In the genomic region with DNA sequence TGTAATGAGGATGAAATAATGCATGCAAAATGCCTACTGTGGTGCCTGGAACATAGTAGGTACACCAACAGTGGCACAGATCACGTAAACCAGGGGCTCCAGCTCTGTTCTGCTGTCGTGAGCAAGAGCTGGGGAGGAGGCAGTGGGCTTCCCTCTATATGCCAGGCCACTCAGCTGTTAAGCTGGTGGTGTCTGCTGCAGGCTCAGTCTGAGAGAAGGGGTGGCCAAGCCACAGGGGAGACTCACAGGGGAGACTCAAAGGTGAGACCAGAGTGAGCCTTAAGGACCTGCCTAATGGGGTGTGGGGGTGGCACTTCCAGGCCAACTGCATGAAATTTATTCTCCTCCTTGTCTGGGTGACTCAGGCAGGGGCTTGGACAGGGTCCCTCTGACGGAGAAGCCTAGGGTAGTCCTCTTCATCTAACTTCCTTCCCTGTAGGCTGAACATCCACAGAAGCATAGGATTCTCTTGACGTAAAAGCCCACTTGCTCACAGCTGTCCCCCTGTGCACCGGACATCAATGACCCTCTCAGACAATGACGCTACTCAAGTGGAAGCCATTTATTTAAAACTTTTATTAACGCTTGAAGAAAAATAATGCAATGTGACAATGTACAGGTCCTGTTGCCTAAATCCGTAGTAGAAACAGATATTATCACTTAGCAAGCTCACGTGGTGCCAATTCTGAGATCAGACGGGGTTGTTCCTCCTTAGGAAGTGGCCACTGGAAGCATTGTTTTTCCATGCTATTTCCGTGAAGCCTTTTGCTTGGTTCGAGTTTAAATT, we compare ENCODE assay signal across 19 cellular contexts. TPM values are rescaled to one million over a fixed set of nuclear protein-coding genes. Genes with fewer than 3 reads are reported as not detected.
DNase-seq lines count a peak whose midpoint lies in the region; ATAC-seq and TF ChIP-seq lines count a peak whose summit lies in the region.
"Had no signal": no experiment of that assay in that cellular context is flagged by ENCODE, and none has a peak within 500 bp of the region (broad histone marks: within the 10 kb centered on the region; RNA-seq: fewer than 3 reads in every experiment).

No MANE protein-coding gene starts in this region.

- POLR2A ChIA-PET in activated CD4-positive, alpha-beta T cell treated with anti-CD3 and anti-CD28 coated beads for 36 hours (lab: Charles Lee): no interaction called here

- H3K27ac ChIP-seq in SK-N-MC (0 out of 2 replicates have a peak overlapping the region, but pooled peaks have one; percentile 12), lower lobe of right lung (peak overlapping the region; percentile 59), suprapubic skin (no peak overlapping the region)
- H3K27ac ChIP-seq: skin epidermis, tibial artery had no signal

- TF ChIP-seq EP300 in suprapubic skin (IDR thresholded peaks at IDR 0.05): no peak

- H3K9me3 Mint-ChIP-seq in activated CD4-positive, alpha-beta T cell treated with anti-CD3 and anti-CD28 coated beads for 36 hours (ENCODE audit: low read depth): no peaks in the 10 kb centered on the region
- H3K9me3 Mint-ChIP-seq: activated CD4-positive, alpha-beta T cell treated with anti-CD3 and anti-CD28 coated beads, Interleukin-2, amount 10 ng/mL, durations not matched to agents 24 days and 14 days had no signal

- H3K36me3 ChIP-seq in SK-N-MC (ENCODE audit: insufficient read depth, low read length): peaks cover 29% of the 10 kb centered on the region; the same call in 1 of the 2 replicates
- H3K36me3 ChIP-seq in lower lobe of right lung: no peaks in the 10 kb centered on the region
- no peaks in the 10 kb centered on the region for H3K36me3 ChIP-seq in suprapubic skin
- H3K36me3 ChIP-seq: tibial artery had no signal

- H3K9ac ChIP-seq in SK-N-MC (ENCODE audit: insufficient read length): no peak overlapping the region
- H3K9ac ChIP-seq: parathyroid adenoma had no signal

- H3K27ac Mint-ChIP-seq in activated CD4-positive, alpha-beta T cell treated with anti-CD3 and anti-CD28 coated beads for 36 hours: no peak overlapping the region
- H3K27ac Mint-ChIP-seq: activated CD4-positive, alpha-beta T cell treated with anti-CD3 and anti-CD28 coated beads, Interleukin-2, amount 10 ng/mL, durations not matched to agents 24 days and 14 days had no signal

- H3K36me3 Mint-ChIP-seq in activated CD4-positive, alpha-beta T cell treated with anti-CD3 and anti-CD28 coated beads for 36 hours (ENCODE audit: low read depth): peaks cover 22% of the 10 kb centered on the region
- H3K36me3 Mint-ChIP-seq: CD4-positive, CD25-positive, alpha-beta regulatory T cell had no signal

- no peak overlapping the region for H3K4me3 ChIP-seq in SK-N-MC
- no peak overlapping the region for H3K4me3 ChIP-seq in lower lobe of right lung
- H3K4me3 ChIP-seq in suprapubic skin: no peak overlapping the region
- H3K4me3 ChIP-seq: skin epidermis, tibial artery had no signal

- CTCF ChIA-PET in activated CD4-positive, alpha-beta T cell treated with anti-CD3 and anti-CD28 coated beads for 36 hours (lab: Charles Lee): no interaction called here

- TF ChIP-seq CTCF in lower lobe of right lung (IDR thresholded peaks at IDR 0.05) (no peak), suprapubic skin (IDR thresholded peaks at IDR 0.05) (no peak)

- no peak for TF ChIP-seq POLR2A in suprapubic skin (IDR thresholded peaks at IDR 0.05)

- DNase-seq in activated CD4-positive, alpha-beta T cell treated with anti-CD3 and anti-CD28 coated beads for 36 hours: no peak
- DNase-seq in activated CD4-positive, alpha-beta T cell treated with anti-CD3 and anti-CD28 coated beads, Interleukin-2, amount 50 U/mL, for 48 hours: no peak
- DNase-seq in SK-N-MC (ENCODE audit: low read depth, low spot score) (no peak), lower lobe of right lung (no peak), suprapubic skin (ENCODE audit: low spot score in 2 of 2) (peak; percentile 31 to 43), DMS 273 treated with DMSO at 0.1 percent for 48 hours (lab: John Stamatoyannopoulos, UW) (no peak), superior temporal gyrus (ENCODE audit: extremely low spot score) (no peak), NCI-H1105 treated with DMSO at 0.1 percent for 48 hours (lab: John Stamatoyannopoulos, UW) (no peak)
- DNase-seq: activated CD4-positive, alpha-beta T cell treated with anti-CD3 and anti-CD28 coated beads, Interleukin-2, amount 10 ng/mL, durations not matched to agents 24 days and 14 days; activated naive CD4-positive, alpha-beta T cell treated with Interleukin-2 at 50 U/mL for 16 hours; anterior cingulate cortex; CD4-positive, CD25-positive, alpha-beta regulatory T cell; DMS79 treated with DMSO at 0.1 percent for 48 hours; NCI-H2081 treated with DMSO at 0.1 percent for 48 hours; NCI-H526 treated with DMSO at 0.1 percent for 48 hours; tibial artery had no signal

- H3K27me3 Mint-ChIP-seq in activated CD4-positive, alpha-beta T cell treated with anti-CD3 and anti-CD28 coated beads for 36 hours: peaks cover 34% of the 10 kb centered on the region

- H3K9me3 ChIP-seq in SK-N-MC (ENCODE audit: low read depth, low read length) (no peaks in the 10 kb centered on the region), lower lobe of right lung (no peaks in the 10 kb centered on the region), suprapubic skin (no peaks in the 10 kb centered on the region)
- H3K9me3 ChIP-seq: tibial artery had no signal

- no peaks in the 10 kb centered on the region for H3K4me1 Mint-ChIP-seq in activated CD4-positive, alpha-beta T cell treated with anti-CD3 and anti-CD28 coated beads for 36 hours
- H3K4me1 Mint-ChIP-seq: CD4-positive, CD25-positive, alpha-beta regulatory T cell had no signal

- intact Hi-C loops in activated CD4-positive, alpha-beta T cell treated with anti-CD3 and anti-CD28 coated beads for 36 hours (cut with DNase I, micrococcal nuclease): no loop called here
- intact Hi-C loops in lower lobe of right lung (cut with DNase I): no loop called here

- H3K27me3 ChIP-seq in lower lobe of right lung (ENCODE audit: low read depth): peaks cover 17% of the 10 kb centered on the region
- peaks cover 16% of the 10 kb centered on the region for H3K27me3 ChIP-seq in suprapubic skin

- peak; percentile 40 for ATAC-seq in activated CD4-positive, alpha-beta T cell treated with anti-CD3 and anti-CD28 coated beads for 36 hours
- ATAC-seq in lower lobe of right lung: no peak
- ATAC-seq: Panc1 had no signal

- 84% methylated on average over 12 of the region's 12 CpGs for WGBS in suprapubic skin

- H3K4me1 ChIP-seq in lower lobe of right lung (peaks cover 24% of the 10 kb centered on the region), suprapubic skin (peaks cover 30% of the 10 kb centered on the region)

- H3K4me3 Mint-ChIP-seq in activated CD4-positive, alpha-beta T cell treated with anti-CD3 and anti-CD28 coated beads for 36 hours: no peak overlapping the region
- H3K4me3 Mint-ChIP-seq: activated CD4-positive, alpha-beta T cell treated with anti-CD3 and anti-CD28 coated beads, Interleukin-2, amount 10 ng/mL, durations not matched to agents 24 days and 14 days; CD4-positive, CD25-positive, alpha-beta regulatory T cell had no signal

RNA-seq across cellular contexts. Expression of gene STC2, which starts 13.9 kb away (rescaled TPM):
- total RNA-seq in activated CD4-positive, alpha-beta T cell treated with anti-CD3 and anti-CD28 coated beads for 36 hours: 10 to 100 TPM; 31.5 to 49.6 TPM
- total RNA-seq in lower lobe of right lung: 10.8 TPM
- total RNA-seq in suprapubic skin: 1 to 10 TPM in 3 of 4 donors, under 1 TPM in 1; 0.72 to 7.6 (median 5.7) TPM
- total RNA-seq: CD4-positive, CD25-positive, alpha-beta regulatory T cell had no signal

Comparison
In these comparisons a context has a peak if more than half of its experiments do, and no peak if none do; other contexts are left out.
1. DNase-seq: peak in suprapubic skin (2 of 2); none in activated CD4-positive, alpha-beta T cell treated with anti-CD3 and anti-CD28 coated beads for 36 hours (single experiment), activated CD4-positive, alpha-beta T cell treated with anti-CD3 and anti-CD28 coated beads, Interleukin-2, amount 50 U/mL, for 48 hours (0 of 2), SK-N-MC (single experiment), lower lobe of right lung (single experiment), DMS 273 treated with DMSO at 0.1 percent for 48 hours (single experiment), superior temporal gyrus (single experiment) and NCI-H1105 treated with DMSO at 0.1 percent for 48 hours (single experiment).